Comparison of ENCODE assay signal across 8 cellular contexts in the genomic region with DNA sequence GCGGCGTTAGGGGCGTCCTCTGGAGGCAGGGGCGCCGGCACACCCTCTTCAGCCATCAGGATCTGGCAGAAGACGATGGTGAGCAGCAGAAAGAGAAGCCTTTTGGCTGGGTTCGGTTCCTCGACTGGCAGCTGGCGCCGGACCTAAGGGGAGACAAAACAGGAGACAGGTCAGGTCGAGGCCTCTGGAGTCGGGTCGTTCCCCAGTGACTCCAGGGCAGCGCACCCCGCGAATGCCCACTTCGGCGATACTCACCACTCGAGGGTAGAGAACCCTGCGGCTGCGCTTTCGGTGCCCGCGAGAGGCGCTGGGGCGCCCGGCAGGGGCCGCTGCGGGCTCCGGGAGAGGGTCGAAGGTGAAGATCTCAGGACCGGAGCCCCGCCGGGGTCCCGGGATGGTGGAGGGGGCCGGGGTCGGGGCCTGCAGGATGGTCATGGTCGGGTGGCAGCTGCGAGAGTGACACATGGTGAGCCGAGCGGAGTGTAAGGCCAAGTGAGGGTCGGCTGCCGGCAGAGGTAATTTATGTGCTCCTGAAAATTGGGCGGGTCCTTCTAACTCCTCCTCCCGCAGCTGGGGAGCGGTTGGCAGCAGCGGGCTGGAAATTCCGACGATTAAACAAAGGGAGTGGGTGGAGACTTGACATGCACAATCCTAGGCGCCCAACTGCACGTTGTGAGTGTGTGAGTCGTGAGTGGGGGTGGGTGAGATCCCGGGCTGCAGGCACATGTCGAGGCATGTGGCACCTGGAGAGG.
A peak's percentile ranks its signal among the peaks of the same experiment; 100 is the strongest.
DNase-seq lines count a peak whose midpoint lies in the region; ATAC-seq and TF ChIP-seq lines count a peak whose summit lies in the region.

A gene with protein sequence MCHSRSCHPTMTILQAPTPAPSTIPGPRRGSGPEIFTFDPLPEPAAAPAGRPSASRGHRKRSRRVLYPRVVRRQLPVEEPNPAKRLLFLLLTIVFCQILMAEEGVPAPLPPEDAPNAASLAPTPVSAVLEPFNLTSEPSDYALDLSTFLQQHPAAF (minus strand): TSS at position 494 of the 752 bp plus-strand sequence. CDS start 29 bp downstream, at position 465.

- H3K27me3 ChIP-seq in GM06990 (replicated peaks; ENCODE audit: control insufficient read depth, insufficient read depth, low read length) (no peaks in the 10 kb centered on the region), HUES6 (ENCODE audit: control insufficient read depth, insufficient read depth, low read length) (no peaks in the 10 kb centered on the region)

- peak within 1 kb of the TSS; percentile 99 for H3K9ac ChIP-seq in HUES6 (ENCODE audit: low read length)

- DNase-seq in GM06990 (ENCODE audit: extremely low read depth, insufficient read length) (peak; percentile 86), germinal center (ENCODE audit: low spot score) (peak; percentile 75), non-pigmented ciliary epithelial cell (ENCODE audit: low read depth) (peak; percentile 76), superior temporal gyrus (ENCODE audit: extremely low spot score) (peak; percentile 50)
- peak; percentile 87 for DNase-seq in activated naive CD4-positive, alpha-beta T cell treated with Interleukin-2 at 50 U/mL for 16 hours

- peak within 1 kb of the TSS; percentile 62; the same call in 1 of the 2 replicates for H3K27ac ChIP-seq in HUES6 (ENCODE audit: low read depth, low read length)

- TF ChIP-seq POLR2A in Raji (IDR thresholded peaks at IDR 0.05; ENCODE audit: insufficient read depth, low read depth, low read length), result peak; percentile 69

- H3K4me3 ChIP-seq in GM06990 (replicated peaks; ENCODE audit: low read depth, low read length), result peak within 1 kb of the TSS; percentile 66
- H3K4me3 ChIP-seq in HUES6 (ENCODE audit: low read depth, low read length), result peak within 1 kb of the TSS; percentile 97

- no peak for ATAC-seq in GM21737 (IDR thresholded peaks at IDR 0.05; ENCODE audit: unreplicated experiment)

- H3K9me3 ChIP-seq in HUES6 (ENCODE audit: control insufficient read depth, insufficient read depth, low read depth, low read length), result no peaks in the 10 kb centered on the region

- H3K4me1 ChIP-seq in HUES6 (ENCODE audit: control insufficient read depth, insufficient read depth, low read length), result peaks cover 24% of the 10 kb centered on the region

- peaks cover 10% of the 10 kb centered on the region for H3K36me3 ChIP-seq in GM06990 (ENCODE audit: control insufficient read depth, insufficient read depth, low read length)
- peaks cover 30% of the 10 kb centered on the region for H3K36me3 ChIP-seq in HUES6 (ENCODE audit: control insufficient read depth, insufficient read depth, low read length)

- TF ChIP-seq CTCF in GM06990 (IDR thresholded peaks at IDR 0.05; ENCODE audit: insufficient read depth, low read length, poor library complexity, severe bottlenecking), result peak; percentile 90
